ENCODE assay signal across 19 cellular contexts in genomic region chr6:14795451-14795850, GRCh38.
"Had no signal": no experiment of that assay in that cellular context is flagged by ENCODE, and none has a peak within 500 bp of the region (broad histone marks: within the 10 kb centered on the region; RNA-seq: fewer than 3 reads in every experiment).

No MANE protein-coding gene starts in this region.

- ATAC-seq: SK-N-SH treated with all-trans-retinoic acid at 6 μM for 48 hours had no signal

- H3K9me3 ChIP-seq: MG63 had no signal

- H3K36me3 ChIP-seq: MG63 had no signal

- DNase-seq: Karpas-422, KG1, MG63, NCI-H1092 treated with DMSO at 0.1 percent for 48 hours, NCI-H1436, NCI-H187, NCI-H2029, NCI-H2081 treated with DMSO at 0.1 percent for 48 hours, NCI-H2171, NCI-H226, NCI-H446, NCI-H510A, NCI-H524 treated with DMSO at 0.1 percent for 48 hours, NCI-H69, NCI-H774, RPMI8226, SHP77 had no signal

- H3K27ac ChIP-seq: HL-60 had no signal

- H3K27me3 ChIP-seq: MG63 had no signal

- H3K4me3 ChIP-seq: MG63 had no signal
